In genomic region chr2:133452146-133452545, GRCh38 we compare ENCODE assay signal across 21 cellular contexts.
"Had no signal": no experiment of that assay in that cellular context is flagged by ENCODE, and none has a peak within 500 bp of the region (broad histone marks: within the 10 kb centered on the region; RNA-seq: fewer than 3 reads in every experiment).

No MANE protein-coding gene starts in this region.

- H3K36me3 ChIP-seq: gastrocnemius medialis, heart right ventricle, neural progenitor cell, pancreas, stomach, thoracic aorta, transverse colon had no signal

- H3K4me1 Mint-ChIP-seq: endodermal cell, neural progenitor cell had no signal

- H3K9me3 Mint-ChIP-seq: endodermal cell had no signal

- H3K27ac Mint-ChIP-seq: endodermal cell; mesothelial cell of epicardium; natural killer cell treated with Interleukin-12 subunit alpha and Interleukin-12 subunit beta and Interleukin-15 and Interleukin-18, amount 100 ng/mL, for 72 hours; neural progenitor cell; progenitor cell of endocrine pancreas had no signal

- ATAC-seq: gastrocnemius medialis; heart right ventricle; left lobe of liver; natural killer cell treated with Interleukin-12 subunit alpha and Interleukin-12 subunit beta and Interleukin-15 and Interleukin-18, amount 100 ng/mL, for 72 hours; pancreas; right cardiac atrium had no signal

- DNase-seq: effector CD4-positive, alpha-beta T cell; endodermal cell; gastrocnemius medialis; heart right ventricle; hypothalamus; occipital lobe; pancreas; right cardiac atrium; small intestine; stimulated activated CD4-positive, alpha-beta T cell treated with anti-CD3 and anti-CD28 coated beads, Interleukin-12 subunit alpha, Interleukin-12 subunit beta, amount 100 ng/mL, for 4 hours; stimulated activated naive CD4-positive, alpha-beta T cell; stomach; substantia nigra; transverse colon had no signal

- H3K9me3 ChIP-seq: gastrocnemius medialis, pancreas, thoracic aorta, transverse colon had no signal

- H3K27ac ChIP-seq: coronary artery, gastrocnemius medialis, heart right ventricle, neural progenitor cell, pancreas, stomach, thoracic aorta, transverse colon had no signal

- H3K4me3 ChIP-seq: coronary artery, gastrocnemius medialis, heart right ventricle, neural progenitor cell, pancreas, stomach, thoracic aorta, transverse colon had no signal

- H3K36me3 Mint-ChIP-seq: mesothelial cell of epicardium; natural killer cell treated with Interleukin-12 subunit alpha and Interleukin-12 subunit beta and Interleukin-15 and Interleukin-18, amount 100 ng/mL, for 72 hours had no signal

- H3K27me3 Mint-ChIP-seq: natural killer cell treated with Interleukin-12 subunit alpha and Interleukin-12 subunit beta and Interleukin-15 and Interleukin-18, amount 100 ng/mL, for 72 hours had no signal

- H3K27me3 ChIP-seq: gastrocnemius medialis, heart right ventricle, neural progenitor cell, pancreas, stomach, transverse colon had no signal

- H3K4me3 Mint-ChIP-seq: endodermal cell; mesothelial cell of epicardium; natural killer cell treated with Interleukin-12 subunit alpha and Interleukin-12 subunit beta and Interleukin-15 and Interleukin-18, amount 100 ng/mL, for 72 hours; neural progenitor cell had no signal

- H3K4me1 ChIP-seq: gastrocnemius medialis, heart right ventricle, neural progenitor cell, pancreas, stomach, transverse colon had no signal
